In the genomic region with DNA sequence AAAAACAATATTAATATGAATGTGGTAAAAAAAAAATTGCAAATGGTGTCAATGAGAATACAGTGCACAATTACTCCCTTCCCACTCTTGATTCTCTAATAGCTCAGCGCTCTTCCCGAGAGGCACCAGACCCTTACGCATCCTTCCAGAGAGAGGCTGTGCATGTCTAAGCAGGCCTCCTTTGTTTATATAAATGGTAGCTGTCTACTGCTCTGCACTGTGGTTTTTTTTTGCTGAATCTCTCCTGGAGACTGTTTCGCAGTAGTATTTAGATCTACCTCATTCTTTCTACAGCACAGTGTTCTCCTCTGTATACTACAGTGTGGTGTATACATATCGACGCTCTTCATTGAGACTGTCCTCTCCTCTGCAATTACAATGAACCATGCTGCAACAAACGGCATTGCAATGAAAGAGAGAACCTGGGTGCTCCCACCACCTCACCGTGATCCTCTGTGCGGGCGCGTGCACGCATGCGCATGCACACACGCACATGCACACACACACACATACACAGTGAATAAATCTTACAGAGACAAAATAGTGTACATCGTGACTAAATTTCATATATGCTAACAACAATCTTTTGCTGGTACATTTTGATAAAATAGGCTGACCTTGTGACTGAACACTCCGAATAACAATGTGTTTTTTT, we compare ENCODE assay signal across 2 cellular contexts.
TF ChIP-seq lines count a peak whose summit lies in the region.

No MANE protein-coding gene starts in this region.

TF ChIP-seq in GM23338, 12 proteins besides CTCF, POLR2A, EP300 and RAD21:
- TF ChIP-seq, protein P1, sequence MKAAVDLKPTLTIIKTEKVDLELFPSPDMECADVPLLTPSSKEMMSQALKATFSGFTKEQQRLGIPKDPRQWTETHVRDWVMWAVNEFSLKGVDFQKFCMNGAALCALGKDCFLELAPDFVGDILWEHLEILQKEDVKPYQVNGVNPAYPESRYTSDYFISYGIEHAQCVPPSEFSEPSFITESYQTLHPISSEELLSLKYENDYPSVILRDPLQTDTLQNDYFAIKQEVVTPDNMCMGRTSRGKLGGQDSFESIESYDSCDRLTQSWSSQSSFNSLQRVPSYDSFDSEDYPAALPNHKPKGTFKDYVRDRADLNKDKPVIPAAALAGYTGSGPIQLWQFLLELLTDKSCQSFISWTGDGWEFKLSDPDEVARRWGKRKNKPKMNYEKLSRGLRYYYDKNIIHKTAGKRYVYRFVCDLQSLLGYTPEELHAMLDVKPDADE (IDR thresholded peaks at IDR 0.05) = no peak
- TF ChIP-seq, protein P2, sequence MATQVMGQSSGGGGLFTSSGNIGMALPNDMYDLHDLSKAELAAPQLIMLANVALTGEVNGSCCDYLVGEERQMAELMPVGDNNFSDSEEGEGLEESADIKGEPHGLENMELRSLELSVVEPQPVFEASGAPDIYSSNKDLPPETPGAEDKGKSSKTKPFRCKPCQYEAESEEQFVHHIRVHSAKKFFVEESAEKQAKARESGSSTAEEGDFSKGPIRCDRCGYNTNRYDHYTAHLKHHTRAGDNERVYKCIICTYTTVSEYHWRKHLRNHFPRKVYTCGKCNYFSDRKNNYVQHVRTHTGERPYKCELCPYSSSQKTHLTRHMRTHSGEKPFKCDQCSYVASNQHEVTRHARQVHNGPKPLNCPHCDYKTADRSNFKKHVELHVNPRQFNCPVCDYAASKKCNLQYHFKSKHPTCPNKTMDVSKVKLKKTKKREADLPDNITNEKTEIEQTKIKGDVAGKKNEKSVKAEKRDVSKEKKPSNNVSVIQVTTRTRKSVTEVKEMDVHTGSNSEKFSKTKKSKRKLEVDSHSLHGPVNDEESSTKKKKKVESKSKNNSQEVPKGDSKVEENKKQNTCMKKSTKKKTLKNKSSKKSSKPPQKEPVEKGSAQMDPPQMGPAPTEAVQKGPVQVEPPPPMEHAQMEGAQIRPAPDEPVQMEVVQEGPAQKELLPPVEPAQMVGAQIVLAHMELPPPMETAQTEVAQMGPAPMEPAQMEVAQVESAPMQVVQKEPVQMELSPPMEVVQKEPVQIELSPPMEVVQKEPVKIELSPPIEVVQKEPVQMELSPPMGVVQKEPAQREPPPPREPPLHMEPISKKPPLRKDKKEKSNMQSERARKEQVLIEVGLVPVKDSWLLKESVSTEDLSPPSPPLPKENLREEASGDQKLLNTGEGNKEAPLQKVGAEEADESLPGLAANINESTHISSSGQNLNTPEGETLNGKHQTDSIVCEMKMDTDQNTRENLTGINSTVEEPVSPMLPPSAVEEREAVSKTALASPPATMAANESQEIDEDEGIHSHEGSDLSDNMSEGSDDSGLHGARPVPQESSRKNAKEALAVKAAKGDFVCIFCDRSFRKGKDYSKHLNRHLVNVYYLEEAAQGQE (IDR thresholded peaks at IDR 0.05; ENCODE audit: unreplicated experiment) = no peak
- TF ChIP-seq, protein P3, sequence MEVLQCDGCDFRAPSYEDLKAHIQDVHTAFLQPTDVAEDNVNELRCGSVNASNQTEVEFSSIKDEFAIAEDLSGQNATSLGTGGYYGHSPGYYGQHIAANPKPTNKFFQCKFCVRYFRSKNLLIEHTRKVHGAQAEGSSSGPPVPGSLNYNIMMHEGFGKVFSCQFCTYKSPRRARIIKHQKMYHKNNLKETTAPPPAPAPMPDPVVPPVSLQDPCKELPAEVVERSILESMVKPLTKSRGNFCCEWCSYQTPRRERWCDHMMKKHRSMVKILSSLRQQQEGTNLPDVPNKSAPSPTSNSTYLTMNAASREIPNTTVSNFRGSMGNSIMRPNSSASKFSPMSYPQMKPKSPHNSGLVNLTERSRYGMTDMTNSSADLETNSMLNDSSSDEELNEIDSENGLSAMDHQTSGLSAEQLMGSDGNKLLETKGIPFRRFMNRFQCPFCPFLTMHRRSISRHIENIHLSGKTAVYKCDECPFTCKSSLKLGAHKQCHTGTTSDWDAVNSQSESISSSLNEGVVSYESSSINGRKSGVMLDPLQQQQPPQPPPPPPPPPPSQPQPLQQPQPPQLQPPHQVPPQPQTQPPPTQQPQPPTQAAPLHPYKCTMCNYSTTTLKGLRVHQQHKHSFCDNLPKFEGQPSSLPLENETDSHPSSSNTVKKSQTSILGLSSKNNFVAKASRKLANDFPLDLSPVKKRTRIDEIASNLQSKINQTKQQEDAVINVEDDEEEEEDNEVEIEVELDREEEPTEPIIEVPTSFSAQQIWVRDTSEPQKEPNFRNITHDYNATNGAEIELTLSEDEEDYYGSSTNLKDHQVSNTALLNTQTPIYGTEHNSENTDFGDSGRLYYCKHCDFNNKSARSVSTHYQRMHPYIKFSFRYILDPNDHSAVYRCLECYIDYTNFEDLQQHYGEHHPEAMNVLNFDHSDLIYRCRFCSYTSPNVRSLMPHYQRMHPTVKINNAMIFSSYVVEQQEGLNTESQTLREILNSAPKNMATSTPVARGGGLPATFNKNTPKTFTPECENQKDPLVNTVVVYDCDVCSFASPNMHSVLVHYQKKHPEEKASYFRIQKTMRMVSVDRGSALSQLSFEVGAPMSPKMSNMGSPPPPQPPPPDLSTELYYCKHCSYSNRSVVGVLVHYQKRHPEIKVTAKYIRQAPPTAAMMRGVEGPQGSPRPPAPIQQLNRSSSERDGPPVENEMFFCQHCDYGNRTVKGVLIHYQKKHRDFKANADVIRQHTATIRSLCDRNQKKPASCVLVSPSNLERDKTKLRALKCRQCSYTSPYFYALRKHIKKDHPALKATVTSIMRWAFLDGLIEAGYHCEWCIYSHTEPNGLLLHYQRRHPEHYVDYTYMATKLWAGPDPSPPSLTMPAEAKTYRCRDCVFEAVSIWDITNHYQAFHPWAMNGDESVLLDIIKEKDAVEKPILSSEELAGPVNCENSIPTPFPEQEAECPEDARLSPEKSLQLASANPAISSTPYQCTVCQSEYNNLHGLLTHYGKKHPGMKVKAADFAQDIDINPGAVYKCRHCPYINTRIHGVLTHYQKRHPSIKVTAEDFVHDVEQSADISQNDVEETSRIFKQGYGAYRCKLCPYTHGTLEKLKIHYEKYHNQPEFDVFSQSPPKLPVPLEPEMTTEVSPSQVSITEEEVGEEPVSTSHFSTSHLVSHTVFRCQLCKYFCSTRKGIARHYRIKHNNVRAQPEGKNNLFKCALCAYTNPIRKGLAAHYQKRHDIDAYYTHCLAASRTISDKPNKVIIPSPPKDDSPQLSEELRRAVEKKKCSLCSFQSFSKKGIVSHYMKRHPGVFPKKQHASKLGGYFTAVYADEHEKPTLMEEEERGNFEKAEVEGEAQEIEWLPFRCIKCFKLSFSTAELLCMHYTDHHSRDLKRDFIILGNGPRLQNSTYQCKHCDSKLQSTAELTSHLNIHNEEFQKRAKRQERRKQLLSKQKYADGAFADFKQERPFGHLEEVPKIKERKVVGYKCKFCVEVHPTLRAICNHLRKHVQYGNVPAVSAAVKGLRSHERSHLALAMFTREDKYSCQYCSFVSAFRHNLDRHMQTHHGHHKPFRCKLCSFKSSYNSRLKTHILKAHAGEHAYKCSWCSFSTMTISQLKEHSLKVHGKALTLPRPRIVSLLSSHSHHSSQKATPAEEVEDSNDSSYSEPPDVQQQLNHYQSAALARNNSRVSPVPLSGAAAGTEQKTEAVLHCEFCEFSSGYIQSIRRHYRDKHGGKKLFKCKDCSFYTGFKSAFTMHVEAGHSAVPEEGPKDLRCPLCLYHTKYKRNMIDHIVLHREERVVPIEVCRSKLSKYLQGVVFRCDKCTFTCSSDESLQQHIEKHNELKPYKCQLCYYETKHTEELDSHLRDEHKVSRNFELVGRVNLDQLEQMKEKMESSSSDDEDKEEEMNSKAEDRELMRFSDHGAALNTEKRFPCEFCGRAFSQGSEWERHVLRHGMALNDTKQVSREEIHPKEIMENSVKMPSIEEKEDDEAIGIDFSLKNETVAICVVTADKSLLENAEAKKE (CRISPR knock-in tag; IDR thresholded peaks at IDR 0.05) = no peak
- no peak for TF ChIP-seq STAT1 (IDR thresholded peaks at IDR 0.05; ENCODE audit: unreplicated experiment)
- no peak for TF ChIP-seq EZH2 (IDR thresholded peaks at IDR 0.05; ENCODE audit: low read depth, unreplicated experiment)
- no peak for TF ChIP-seq JUNB (IDR thresholded peaks at IDR 0.05; ENCODE audit: unreplicated experiment)
- TF ChIP-seq CREB1 (CRISPR knock-in tag; IDR thresholded peaks at IDR 0.05; ENCODE audit: low read depth) = no peak
TF ChIP-seq in GM23338: peak in this region for 0.

TF ChIP-seq in neural cell, 6 proteins besides CTCF, POLR2A, EP300 and RAD21 (continued from another document):
- TF ChIP-seq MXI1 (conservative IDR thresholded peaks at IDR 0.05; ENCODE audit: poor library complexity, severe bottlenecking) = no peak
